ENCODE assay signal across 2 cellular contexts in the genomic region with DNA sequence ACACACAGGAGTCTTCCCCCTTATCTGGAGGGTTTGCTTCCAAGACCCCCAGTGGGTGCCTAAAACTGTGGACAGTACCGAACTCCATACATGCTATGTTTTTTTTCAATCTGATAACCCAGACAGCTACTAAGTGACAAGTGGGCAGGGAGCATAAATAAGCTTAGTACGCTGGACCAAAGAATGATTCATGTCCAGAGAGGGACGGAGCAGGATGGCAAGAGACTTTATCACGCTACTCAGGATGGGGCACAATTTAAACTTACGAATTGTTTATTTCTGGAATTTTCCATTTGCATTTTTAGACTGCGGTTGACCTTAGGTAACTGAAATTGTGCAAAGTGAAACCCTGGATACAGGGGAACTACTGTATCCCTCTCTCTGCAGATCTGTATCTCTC.
TF ChIP-seq lines count a peak whose summit lies in the region.

No MANE protein-coding gene starts in this region.

TF ChIP-seq in H1, 55 proteins besides CTCF, POLR2A, EP300 and RAD21 (continued from another document):
- no peak for TF ChIP-seq CHD1 (IDR thresholded peaks at IDR 0.05; ENCODE audit: low read depth, low read length)
- no peak for TF ChIP-seq TCF12 (IDR thresholded peaks at IDR 0.05; ENCODE audit: low read depth, low read length)
- no peak for TF ChIP-seq POLR2AphosphoS5 (IDR thresholded peaks at IDR 0.05; ENCODE audit: low read depth, low read length)
- no peak for TF ChIP-seq HDAC6 (IDR thresholded peaks at IDR 0.05; ENCODE audit: low read depth, low read length)
- TF ChIP-seq BRCA1 (IDR thresholded peaks at IDR 0.05; ENCODE audit: low read depth, low read length): no peak
- no peak for TF ChIP-seq TAF7 (optimal IDR thresholded peaks at IDR 0.05; ENCODE audit: borderline replicate concordance, low read depth, low read length)
- TF ChIP-seq FOSL1 (IDR thresholded peaks at IDR 0.05; ENCODE audit: insufficient read depth, low read depth, low read length): no peak

TF ChIP-seq in WTC11, 78 proteins besides CTCF, POLR2A, EP300 and RAD21:
- TF ChIP-seq, protein P1, sequence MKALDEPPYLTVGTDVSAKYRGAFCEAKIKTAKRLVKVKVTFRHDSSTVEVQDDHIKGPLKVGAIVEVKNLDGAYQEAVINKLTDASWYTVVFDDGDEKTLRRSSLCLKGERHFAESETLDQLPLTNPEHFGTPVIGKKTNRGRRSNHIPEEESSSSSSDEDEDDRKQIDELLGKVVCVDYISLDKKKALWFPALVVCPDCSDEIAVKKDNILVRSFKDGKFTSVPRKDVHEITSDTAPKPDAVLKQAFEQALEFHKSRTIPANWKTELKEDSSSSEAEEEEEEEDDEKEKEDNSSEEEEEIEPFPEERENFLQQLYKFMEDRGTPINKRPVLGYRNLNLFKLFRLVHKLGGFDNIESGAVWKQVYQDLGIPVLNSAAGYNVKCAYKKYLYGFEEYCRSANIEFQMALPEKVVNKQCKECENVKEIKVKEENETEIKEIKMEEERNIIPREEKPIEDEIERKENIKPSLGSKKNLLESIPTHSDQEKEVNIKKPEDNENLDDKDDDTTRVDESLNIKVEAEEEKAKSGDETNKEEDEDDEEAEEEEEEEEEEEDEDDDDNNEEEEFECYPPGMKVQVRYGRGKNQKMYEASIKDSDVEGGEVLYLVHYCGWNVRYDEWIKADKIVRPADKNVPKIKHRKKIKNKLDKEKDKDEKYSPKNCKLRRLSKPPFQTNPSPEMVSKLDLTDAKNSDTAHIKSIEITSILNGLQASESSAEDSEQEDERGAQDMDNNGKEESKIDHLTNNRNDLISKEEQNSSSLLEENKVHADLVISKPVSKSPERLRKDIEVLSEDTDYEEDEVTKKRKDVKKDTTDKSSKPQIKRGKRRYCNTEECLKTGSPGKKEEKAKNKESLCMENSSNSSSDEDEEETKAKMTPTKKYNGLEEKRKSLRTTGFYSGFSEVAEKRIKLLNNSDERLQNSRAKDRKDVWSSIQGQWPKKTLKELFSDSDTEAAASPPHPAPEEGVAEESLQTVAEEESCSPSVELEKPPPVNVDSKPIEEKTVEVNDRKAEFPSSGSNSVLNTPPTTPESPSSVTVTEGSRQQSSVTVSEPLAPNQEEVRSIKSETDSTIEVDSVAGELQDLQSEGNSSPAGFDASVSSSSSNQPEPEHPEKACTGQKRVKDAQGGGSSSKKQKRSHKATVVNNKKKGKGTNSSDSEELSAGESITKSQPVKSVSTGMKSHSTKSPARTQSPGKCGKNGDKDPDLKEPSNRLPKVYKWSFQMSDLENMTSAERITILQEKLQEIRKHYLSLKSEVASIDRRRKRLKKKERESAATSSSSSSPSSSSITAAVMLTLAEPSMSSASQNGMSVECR (CRISPR knock-in tag; IDR thresholded peaks at IDR 0.05; ENCODE audit: borderline replicate concordance): no peak
- TF ChIP-seq, protein P2, sequence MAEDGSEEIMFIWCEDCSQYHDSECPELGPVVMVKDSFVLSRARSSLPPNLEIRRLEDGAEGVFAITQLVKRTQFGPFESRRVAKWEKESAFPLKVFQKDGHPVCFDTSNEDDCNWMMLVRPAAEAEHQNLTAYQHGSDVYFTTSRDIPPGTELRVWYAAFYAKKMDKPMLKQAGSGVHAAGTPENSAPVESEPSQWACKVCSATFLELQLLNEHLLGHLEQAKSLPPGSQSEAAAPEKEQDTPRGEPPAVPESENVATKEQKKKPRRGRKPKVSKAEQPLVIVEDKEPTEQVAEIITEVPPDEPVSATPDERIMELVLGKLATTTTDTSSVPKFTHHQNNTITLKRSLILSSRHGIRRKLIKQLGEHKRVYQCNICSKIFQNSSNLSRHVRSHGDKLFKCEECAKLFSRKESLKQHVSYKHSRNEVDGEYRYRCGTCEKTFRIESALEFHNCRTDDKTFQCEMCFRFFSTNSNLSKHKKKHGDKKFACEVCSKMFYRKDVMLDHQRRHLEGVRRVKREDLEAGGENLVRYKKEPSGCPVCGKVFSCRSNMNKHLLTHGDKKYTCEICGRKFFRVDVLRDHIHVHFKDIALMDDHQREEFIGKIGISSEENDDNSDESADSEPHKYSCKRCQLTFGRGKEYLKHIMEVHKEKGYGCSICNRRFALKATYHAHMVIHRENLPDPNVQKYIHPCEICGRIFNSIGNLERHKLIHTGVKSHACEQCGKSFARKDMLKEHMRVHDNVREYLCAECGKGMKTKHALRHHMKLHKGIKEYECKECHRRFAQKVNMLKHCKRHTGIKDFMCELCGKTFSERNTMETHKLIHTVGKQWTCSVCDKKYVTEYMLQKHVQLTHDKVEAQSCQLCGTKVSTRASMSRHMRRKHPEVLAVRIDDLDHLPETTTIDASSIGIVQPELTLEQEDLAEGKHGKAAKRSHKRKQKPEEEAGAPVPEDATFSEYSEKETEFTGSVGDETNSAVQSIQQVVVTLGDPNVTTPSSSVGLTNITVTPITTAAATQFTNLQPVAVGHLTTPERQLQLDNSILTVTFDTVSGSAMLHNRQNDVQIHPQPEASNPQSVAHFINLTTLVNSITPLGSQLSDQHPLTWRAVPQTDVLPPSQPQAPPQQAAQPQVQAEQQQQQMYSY (CRISPR knock-in tag; IDR thresholded peaks at IDR 0.05): no peak
- TF ChIP-seq ZNF219 (CRISPR knock-in tag; IDR thresholded peaks at IDR 0.05; ENCODE audit: borderline replicate concordance): no peak
- TF ChIP-seq, protein P3, sequence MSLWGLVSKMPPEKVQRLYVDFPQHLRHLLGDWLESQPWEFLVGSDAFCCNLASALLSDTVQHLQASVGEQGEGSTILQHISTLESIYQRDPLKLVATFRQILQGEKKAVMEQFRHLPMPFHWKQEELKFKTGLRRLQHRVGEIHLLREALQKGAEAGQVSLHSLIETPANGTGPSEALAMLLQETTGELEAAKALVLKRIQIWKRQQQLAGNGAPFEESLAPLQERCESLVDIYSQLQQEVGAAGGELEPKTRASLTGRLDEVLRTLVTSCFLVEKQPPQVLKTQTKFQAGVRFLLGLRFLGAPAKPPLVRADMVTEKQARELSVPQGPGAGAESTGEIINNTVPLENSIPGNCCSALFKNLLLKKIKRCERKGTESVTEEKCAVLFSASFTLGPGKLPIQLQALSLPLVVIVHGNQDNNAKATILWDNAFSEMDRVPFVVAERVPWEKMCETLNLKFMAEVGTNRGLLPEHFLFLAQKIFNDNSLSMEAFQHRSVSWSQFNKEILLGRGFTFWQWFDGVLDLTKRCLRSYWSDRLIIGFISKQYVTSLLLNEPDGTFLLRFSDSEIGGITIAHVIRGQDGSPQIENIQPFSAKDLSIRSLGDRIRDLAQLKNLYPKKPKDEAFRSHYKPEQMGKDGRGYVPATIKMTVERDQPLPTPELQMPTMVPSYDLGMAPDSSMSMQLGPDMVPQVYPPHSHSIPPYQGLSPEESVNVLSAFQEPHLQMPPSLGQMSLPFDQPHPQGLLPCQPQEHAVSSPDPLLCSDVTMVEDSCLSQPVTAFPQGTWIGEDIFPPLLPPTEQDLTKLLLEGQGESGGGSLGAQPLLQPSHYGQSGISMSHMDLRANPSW (CRISPR knock-in tag; conservative IDR thresholded peaks at IDR 0.05; ENCODE audit: low read depth): no peak
- TF ChIP-seq CREB1 (CRISPR knock-in tag; IDR thresholded peaks at IDR 0.05): no peak
- no peak for TF ChIP-seq NR1H2 (CRISPR knock-in tag; IDR thresholded peaks at IDR 0.05)
- TF ChIP-seq CREM (CRISPR knock-in tag; IDR thresholded peaks at IDR 0.05): no peak
- no peak for TF ChIP-seq ZNF232 (CRISPR knock-in tag; IDR thresholded peaks at IDR 0.05)
- no peak for TF ChIP-seq GTF2I (CRISPR knock-in tag; conservative IDR thresholded peaks at IDR 0.05)
- no peak for TF ChIP-seq ESRRA (CRISPR knock-in tag; IDR thresholded peaks at IDR 0.05; ENCODE audit: borderline replicate concordance)
- no peak for TF ChIP-seq NR3C1 (CRISPR knock-in tag; conservative IDR thresholded peaks at IDR 0.05; ENCODE audit: low read depth)
- no peak for TF ChIP-seq SMAD3 (CRISPR knock-in tag; IDR thresholded peaks at IDR 0.05; ENCODE audit: borderline replicate concordance)
- no peak for TF ChIP-seq JUN (CRISPR knock-in tag; IDR thresholded peaks at IDR 0.05)
- TF ChIP-seq, protein P4, sequence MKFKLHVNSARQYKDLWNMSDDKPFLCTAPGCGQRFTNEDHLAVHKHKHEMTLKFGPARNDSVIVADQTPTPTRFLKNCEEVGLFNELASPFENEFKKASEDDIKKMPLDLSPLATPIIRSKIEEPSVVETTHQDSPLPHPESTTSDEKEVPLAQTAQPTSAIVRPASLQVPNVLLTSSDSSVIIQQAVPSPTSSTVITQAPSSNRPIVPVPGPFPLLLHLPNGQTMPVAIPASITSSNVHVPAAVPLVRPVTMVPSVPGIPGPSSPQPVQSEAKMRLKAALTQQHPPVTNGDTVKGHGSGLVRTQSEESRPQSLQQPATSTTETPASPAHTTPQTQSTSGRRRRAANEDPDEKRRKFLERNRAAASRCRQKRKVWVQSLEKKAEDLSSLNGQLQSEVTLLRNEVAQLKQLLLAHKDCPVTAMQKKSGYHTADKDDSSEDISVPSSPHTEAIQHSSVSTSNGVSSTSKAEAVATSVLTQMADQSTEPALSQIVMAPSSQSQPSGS (CRISPR knock-in tag; IDR thresholded peaks at IDR 0.05; ENCODE audit: borderline replicate concordance, low read depth): no peak
- TF ChIP-seq, protein P5, sequence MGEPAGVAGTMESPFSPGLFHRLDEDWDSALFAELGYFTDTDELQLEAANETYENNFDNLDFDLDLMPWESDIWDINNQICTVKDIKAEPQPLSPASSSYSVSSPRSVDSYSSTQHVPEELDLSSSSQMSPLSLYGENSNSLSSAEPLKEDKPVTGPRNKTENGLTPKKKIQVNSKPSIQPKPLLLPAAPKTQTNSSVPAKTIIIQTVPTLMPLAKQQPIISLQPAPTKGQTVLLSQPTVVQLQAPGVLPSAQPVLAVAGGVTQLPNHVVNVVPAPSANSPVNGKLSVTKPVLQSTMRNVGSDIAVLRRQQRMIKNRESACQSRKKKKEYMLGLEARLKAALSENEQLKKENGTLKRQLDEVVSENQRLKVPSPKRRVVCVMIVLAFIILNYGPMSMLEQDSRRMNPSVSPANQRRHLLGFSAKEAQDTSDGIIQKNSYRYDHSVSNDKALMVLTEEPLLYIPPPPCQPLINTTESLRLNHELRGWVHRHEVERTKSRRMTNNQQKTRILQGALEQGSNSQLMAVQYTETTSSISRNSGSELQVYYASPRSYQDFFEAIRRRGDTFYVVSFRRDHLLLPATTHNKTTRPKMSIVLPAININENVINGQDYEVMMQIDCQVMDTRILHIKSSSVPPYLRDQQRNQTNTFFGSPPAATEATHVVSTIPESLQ (CRISPR knock-in tag; IDR thresholded peaks at IDR 0.05): no peak
- no peak for TF ChIP-seq NFATC4 (CRISPR knock-in tag; IDR thresholded peaks at IDR 0.05)
- TF ChIP-seq HMGA2 (CRISPR knock-in tag; IDR thresholded peaks at IDR 0.05): no peak
- no peak for TF ChIP-seq MYBL2 (CRISPR knock-in tag; IDR thresholded peaks at IDR 0.05)
- TF ChIP-seq MXD4 (CRISPR knock-in tag; IDR thresholded peaks at IDR 0.05; ENCODE audit: borderline replicate concordance): no peak
- no peak for TF ChIP-seq EMX1 (CRISPR knock-in tag; IDR thresholded peaks at IDR 0.05)
